11 cellular contexts compared by ENCODE assay signal in the genomic region with DNA sequence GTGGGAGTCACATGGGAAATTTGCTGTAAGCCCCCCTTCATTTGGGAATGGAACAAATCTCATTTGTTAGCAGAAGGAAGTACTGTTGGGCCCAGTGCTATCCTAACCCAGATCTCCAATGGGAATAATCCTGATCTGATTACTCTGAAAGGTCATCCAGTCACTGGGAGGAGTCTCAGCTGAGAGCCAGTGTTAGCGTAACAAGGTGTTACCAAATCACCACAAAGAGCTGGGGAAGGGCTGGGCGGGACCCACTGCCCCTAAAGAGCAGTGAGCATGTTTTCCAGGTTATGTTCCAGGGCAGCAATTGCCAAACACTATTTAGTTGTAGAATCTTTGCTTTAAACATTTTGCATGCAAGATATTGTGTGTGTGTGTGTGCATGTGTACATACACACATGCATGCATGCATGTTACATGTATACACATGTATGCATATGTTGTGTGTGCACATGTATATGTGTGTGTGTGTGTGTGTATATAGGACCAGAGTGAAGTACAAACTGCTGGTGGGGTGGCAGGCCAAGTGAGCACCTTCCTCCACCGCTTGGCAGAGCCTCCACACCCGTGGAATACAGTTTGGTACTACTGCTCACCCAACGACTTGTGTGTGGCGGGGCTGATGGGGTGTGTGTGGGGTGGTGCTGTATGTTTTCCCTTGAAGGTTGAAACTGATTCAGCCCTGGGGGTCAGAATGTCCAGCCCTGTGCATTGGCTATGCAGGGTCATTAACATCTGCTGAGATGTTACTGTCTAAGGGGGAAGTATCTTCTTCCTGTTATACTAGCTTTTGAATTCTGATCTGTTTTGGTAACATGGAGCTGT. TPM values are rescaled to one million over a fixed set of nuclear protein-coding genes. Genes with fewer than 3 reads are reported as not detected.
DNase-seq lines count a peak whose midpoint lies in the region; ATAC-seq lines count a peak whose summit lies in the region.
"Had no signal": no experiment of that assay in that cellular context is flagged by ENCODE, and none has a peak within 500 bp of the region (broad histone marks: within the 10 kb centered on the region; RNA-seq: fewer than 3 reads in every experiment).

No MANE protein-coding gene starts in this region.

- no peaks in the 10 kb centered on the region for H4K20me1 ChIP-seq in GM23248 (ENCODE audit: insufficient read depth)

- H3K27ac Mint-ChIP-seq in activated T-cell treated with anti-CD3 and anti-CD28 coated beads, Interleukin-2, amount 50 U/mL, for 24 hours = no peak overlapping the region

- no peaks in the 10 kb centered on the region for H3K9me2 ChIP-seq in GM23248 (ENCODE audit: insufficient read depth)

- in situ Hi-C loops in GM23248 (cut with MboI) = no loop called here

- no peak overlapping the region for H3K9ac ChIP-seq in GM23248

- H3K27ac ChIP-seq in cingulate gyrus (ENCODE audit: low read depth, low read length) (peak overlapping the region; percentile 12), thymus (ENCODE audit: low read depth) (peak overlapping the region; percentile 90), GM23248 (no peak overlapping the region)
- H3K27ac ChIP-seq: WERI-Rb-1 had no signal

- ATAC-seq in HG03108 (IDR thresholded peaks at IDR 0.05; ENCODE audit: unreplicated experiment) = peak; percentile 30

- no peak overlapping the region for H2AFZ ChIP-seq in GM23248

- H3K4me1 Mint-ChIP-seq in activated T-cell treated with anti-CD3 and anti-CD28 coated beads, Interleukin-2, amount 50 U/mL, for 24 hours (ENCODE audit: low read depth) = peaks cover 46% of the 10 kb centered on the region

- DNase-seq in activated T-cell treated with anti-CD3 and anti-CD28 coated beads, Interleukin-2, amount 50 U/mL, for 24 hours = peak; percentile 30
- DNase-seq in activated T-cell treated with anti-CD3 and anti-CD28 coated beads for 4 hours = no peak
- DNase-seq in GM23248 = no peak
- no peak for DNase-seq in NCI-H510A treated with DMSO at 0.1 percent for 48 hours (lab: John Stamatoyannopoulos, UW)
- DNase-seq in hepatic stellate cell (ENCODE audit: low spot score) = no peak
- DNase-seq: WERI-Rb-1 had no signal

- 65% methylated on average over 6 of the region's 6 CpGs for WGBS in thymus
- 62 to 67% methylated on average over 6 of the region's 6 CpGs for WGBS in GM23248 (ENCODE audit: low coverage in 1 of 2, low lambda C conversion rate in 2 of 2, missing lambda C conversion rate in 2 of 2), 2 experiments

- H3K27me3 Mint-ChIP-seq in activated T-cell treated with anti-CD3 and anti-CD28 coated beads, Interleukin-2, amount 50 U/mL, for 24 hours = no peaks in the 10 kb centered on the region

- H3K9me3 ChIP-seq in thymus (ENCODE audit: control insufficient read depth) (no peaks in the 10 kb centered on the region), GM23248 (ENCODE audit: low read depth) (no peaks in the 10 kb centered on the region)

- H3K9me3 Mint-ChIP-seq in activated T-cell treated with anti-CD3 and anti-CD28 coated beads, Interleukin-2, amount 50 U/mL, for 24 hours = peaks cover 3% of the 10 kb centered on the region

- H3K36me3 ChIP-seq in thymus (ENCODE audit: control insufficient read depth, insufficient read depth) (peaks cover 5% of the 10 kb centered on the region), GM23248 (ENCODE audit: low read depth) (no peaks in the 10 kb centered on the region)
- H3K36me3 ChIP-seq: WERI-Rb-1 had no signal

- no peak overlapping the region for H3K4me2 ChIP-seq in GM23248 (ENCODE audit: unreplicated experiment)

- H3K27me3 ChIP-seq in thymus (ENCODE audit: control insufficient read depth, insufficient read depth) = no peaks in the 10 kb centered on the region
- peaks cover 50% of the 10 kb centered on the region for H3K27me3 ChIP-seq in GM23248 (replicated peaks; ENCODE audit: insufficient read depth)

- H3F3A ChIP-seq in GM23248 (ENCODE audit: insufficient read depth) = no peaks in the 10 kb centered on the region

- H3K4me3 ChIP-seq in thymus (ENCODE audit: low read length) (no peak overlapping the region), GM23248 (no peak overlapping the region)

- H3K4me3 Mint-ChIP-seq in activated T-cell treated with anti-CD3 and anti-CD28 coated beads, Interleukin-2, amount 50 U/mL, for 24 hours = no peak overlapping the region

- H3K4me1 ChIP-seq in thymus (ENCODE audit: control insufficient read depth, insufficient read depth, low read length) (peaks cover 36% of the 10 kb centered on the region), GM23248 (ENCODE audit: insufficient read depth) (no peaks in the 10 kb centered on the region)

- H3K36me3 Mint-ChIP-seq in activated T-cell treated with anti-CD3 and anti-CD28 coated beads, Interleukin-2, amount 50 U/mL, for 24 hours (ENCODE audit: low read depth) = peaks cover 48% of the 10 kb centered on the region

- no peaks in the 10 kb centered on the region for H3K79me2 ChIP-seq in GM23248 (ENCODE audit: insufficient read depth)

RNA-seq across cellular contexts. Expression of gene INPP5D, which starts 15.2 kb away (rescaled TPM):
- polyA plus RNA-seq in thymus (42.0 TPM), GM23248 (2016; fragmentation: Nextera tagmentation; extraction: Ambion mirVana) (0.13 and 0.23 TPM in 2 replicates)
- total RNA-seq in GM23248 (2014; rRNA removed; shearing (Covaris generic)) = not detected in 2 replicates
- polyA plus RNA-seq: neural cell had no signal

RNA-seq across cellular contexts. Expression of gene NEU2, which starts 42.9 kb away (rescaled TPM):
- not detected for polyA plus RNA-seq in thymus
- not detected in 2 replicates for total RNA-seq in GM23248 (2014; rRNA removed; shearing (Covaris generic))
- polyA plus RNA-seq in GM23248 (2016; fragmentation: Nextera tagmentation; extraction: Ambion mirVana) = not detected in 2 replicates
- total RNA-seq: HT-29 had no signal
- polyA plus RNA-seq: neural cell had no signal

Comparison
In these comparisons a context has a peak if more than half of its experiments do, and no peak if none do; other contexts are left out.
1. RNA of gene INPP5D, which starts 15.2 kb away (polyA plus RNA-seq): 42.0 TPM in thymus (single experiment); 0.13 to 0.23 TPM in GM23248; every median in the first group is over 10 times any median in the second.